8 cellular contexts compared by ENCODE assay signal in the genomic region with DNA sequence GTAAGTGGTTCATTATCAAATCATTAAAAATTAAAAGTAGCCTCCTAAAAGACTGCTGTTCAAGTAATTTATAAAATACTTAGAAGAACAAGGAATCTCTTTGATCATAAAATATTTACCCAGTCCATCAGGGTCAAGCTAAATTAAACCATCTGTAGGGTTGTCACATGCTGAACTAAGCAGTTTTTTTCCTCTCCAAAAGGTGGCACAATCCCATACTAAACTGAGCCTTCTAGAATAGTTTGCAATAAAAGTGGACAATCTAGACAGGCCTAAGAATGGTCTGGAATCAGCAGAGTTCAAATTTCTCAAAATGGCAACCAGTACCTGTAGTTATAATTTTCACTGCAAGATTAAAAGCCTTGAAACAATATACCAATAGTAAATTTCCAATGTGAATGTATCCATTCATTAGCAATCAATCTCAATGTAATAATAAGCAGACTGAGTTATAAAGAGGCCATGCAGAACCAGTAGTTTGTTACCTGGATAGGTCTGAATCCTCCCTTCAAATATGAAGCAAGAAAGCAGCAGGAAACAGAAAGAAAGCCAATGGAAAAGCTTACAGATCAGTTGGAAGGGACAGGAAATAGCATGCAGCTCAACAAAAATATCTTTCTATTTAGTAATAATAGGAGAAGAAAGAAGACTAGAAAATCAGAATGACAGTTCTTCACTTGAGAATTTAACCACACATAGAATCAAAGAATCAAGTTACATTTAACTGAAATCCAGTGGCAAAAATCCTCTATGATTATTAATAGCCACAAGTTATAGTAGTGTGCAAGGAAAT.
A peak's percentile ranks its signal among the peaks of the same experiment; 100 is the strongest.
DNase-seq lines count a peak whose midpoint lies in the region; ATAC-seq, FAIRE-seq and TF ChIP-seq lines count a peak whose summit lies in the region.

No MANE protein-coding gene starts in this region.

- peak; percentile 88 for FAIRE-seq in G401.6 (lab: Jason Lieb, UNC)

- DNase-seq in epithelial cell of prostate (ENCODE audit: low read depth, low spot score) (no peak), non-pigmented ciliary epithelial cell (ENCODE audit: low read depth) (peak; percentile 14), SKM-1 (lab: John Stamatoyannopoulos, UW; ENCODE audit: unreplicated experiment) (no peak)
- no peak for DNase-seq in activated CD4-positive, alpha-beta T cell treated with anti-CD3 and anti-CD28 coated beads for 4 hours

- H3K27ac ChIP-seq in OCI-LY3 (ENCODE audit: low read length) (no peak overlapping the region), epithelial cell of prostate (peak overlapping the region; percentile 14)

- no peaks in the 10 kb centered on the region for H4K20me1 ChIP-seq in OCI-LY3 (ENCODE audit: insufficient read depth, low read length)

- no peak overlapping the region for H3K9ac ChIP-seq in OCI-LY3 (ENCODE audit: low read length)

- H3K79me2 ChIP-seq in OCI-LY3 (ENCODE audit: low read length), result no peaks in the 10 kb centered on the region

- H3K9me3 ChIP-seq in OCI-LY3 (ENCODE audit: insufficient read depth, low read length), result no peaks in the 10 kb centered on the region

- H3K4me3 ChIP-seq in OCI-LY3 (ENCODE audit: low read length), result no peak overlapping the region

- no peaks in the 10 kb centered on the region for H3K27me3 ChIP-seq in OCI-LY3 (ENCODE audit: low read depth, low read length)

- no peaks in the 10 kb centered on the region for H3K36me3 ChIP-seq in OCI-LY3 (replicated peaks; ENCODE audit: low read depth, low read length)

- H2AFZ ChIP-seq in OCI-LY3 (ENCODE audit: low read depth, low read length), result no peak overlapping the region

- ATAC-seq in GM19395 (IDR thresholded peaks at IDR 0.05; ENCODE audit: unreplicated experiment) (no peak), GM21529 (IDR thresholded peaks at IDR 0.05; ENCODE audit: unreplicated experiment) (no peak)

- H3K4me1 ChIP-seq in OCI-LY3 (ENCODE audit: low read length), result no peaks in the 10 kb centered on the region

- TF ChIP-seq CTCF in OCI-LY3 (IDR thresholded peaks at IDR 0.05; ENCODE audit: low read depth, low read length), result peak; percentile 42

- H3K4me2 ChIP-seq in OCI-LY3 (ENCODE audit: low read length), result no peak overlapping the region
